In genomic region chr19:10167459-10167858, GRCh38 we compare ENCODE assay signal across 22 cellular contexts.
"Had no signal": no experiment of that assay in that cellular context is flagged by ENCODE, and none has a peak within 500 bp of the region (broad histone marks: within the 10 kb centered on the region; RNA-seq: fewer than 3 reads in every experiment).

No MANE protein-coding gene starts in this region.

- H3K4me3 Mint-ChIP-seq: activated CD4-positive, alpha-beta T cell treated with anti-CD3 and anti-CD28 coated beads for 36 hours; activated CD8-positive, alpha-beta T cell treated with anti-CD3 and anti-CD28 coated beads, Interleukin-2, amount 10 ng/mL, durations not matched to agents 7 days and 5 days; activated naive CD8-positive, alpha-beta T cell treated with anti-CD3 and anti-CD28 coated beads, Interleukin-2, amount 50 U/mL, for 24 hours; T-cell had no signal

- DNase-seq: activated CD4-positive, alpha-beta T cell treated with anti-CD3 and anti-CD28 coated beads for 36 hours; activated CD4-positive, alpha-beta T cell treated with anti-CD3 and anti-CD28 coated beads, Interleukin-2, amount 50 U/mL, for 1 hour; activated CD4-positive, CD25-positive, alpha-beta regulatory T cell; activated CD8-positive, alpha-beta memory T cell treated with anti-CD3 and anti-CD28 coated beads, Interleukin-2, amount 50 U/mL, for 48 hours; activated CD8-positive, alpha-beta T cell treated with anti-CD3 and anti-CD28 coated beads, Interleukin-2, amount 10 ng/mL, durations not matched to agents 7 days and 5 days; activated naive CD8-positive, alpha-beta T cell treated with anti-CD3 and anti-CD28 coated beads, Interleukin-2, amount 50 U/mL, for 24 hours; activated T-cell treated with anti-CD3 and anti-CD28 coated beads, Interleukin-2, amount 50 U/mL, for 1 hour; amygdala; brain microvascular endothelial cell; Karpas-422; NCI-H1105 treated with DMSO at 0.1 percent for 48 hours; NCI-H1436 treated with DMSO at 0.1 percent for 48 hours; NCI-H187; NCI-H2171; NCI-H2227 treated with DMSO at 0.1 percent for 48 hours; NCI-H526; NCI-H774; T-cell had no signal

- H3K9me3 Mint-ChIP-seq: activated naive CD4-positive, alpha-beta T cell treated with anti-CD3 and anti-CD28 coated beads, Interleukin-2, amount 50 U/mL, for 72 hours; activated naive CD8-positive, alpha-beta T cell treated with anti-CD3 and anti-CD28 coated beads, Interleukin-2, amount 50 U/mL, for 24 hours; T-cell had no signal

- H3K4me3 ChIP-seq: cardiac muscle cell, SK-N-MC had no signal

- H3K27ac Mint-ChIP-seq: activated CD4-positive, alpha-beta T cell treated with anti-CD3 and anti-CD28 coated beads for 36 hours; activated naive CD4-positive, alpha-beta T cell treated with anti-CD3 and anti-CD28 coated beads, Interleukin-2, amount 50 U/mL, for 72 hours; activated naive CD8-positive, alpha-beta T cell treated with anti-CD3 and anti-CD28 coated beads, Interleukin-2, amount 50 U/mL, for 24 hours had no signal

- H3K27me3 ChIP-seq: brain microvascular endothelial cell, cardiac muscle cell had no signal

- H3K27me3 Mint-ChIP-seq: activated CD4-positive, alpha-beta T cell treated with anti-CD3 and anti-CD28 coated beads for 36 hours; activated naive CD8-positive, alpha-beta T cell treated with anti-CD3 and anti-CD28 coated beads, Interleukin-2, amount 50 U/mL, for 24 hours; T-cell had no signal

- H3K27ac ChIP-seq: brain microvascular endothelial cell, cardiac muscle cell, SK-N-MC, VCaP had no signal
